In the genomic region with DNA sequence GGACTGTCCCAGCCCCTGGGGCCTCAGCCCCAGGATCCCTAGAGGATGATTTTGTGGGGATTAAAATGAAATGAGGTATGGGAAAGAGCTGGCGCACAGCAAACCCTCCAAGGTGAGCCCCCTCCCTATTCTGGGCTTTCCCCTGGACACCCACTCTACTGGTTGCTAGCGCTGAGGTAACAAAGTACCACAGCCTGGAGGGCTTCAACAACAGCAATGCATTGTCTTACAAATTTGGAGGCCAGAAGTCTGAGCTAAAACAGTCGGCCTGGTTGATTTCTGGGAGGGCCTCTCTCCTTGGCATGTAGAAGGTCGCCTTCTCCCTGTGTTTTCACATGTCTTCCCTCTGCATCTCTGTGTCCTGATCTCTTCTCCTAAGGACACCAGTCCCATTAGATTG, we compare ENCODE assay signal across 25 cellular contexts.
A peak's percentile ranks its signal among the peaks of the same experiment; 100 is the strongest.
DNase-seq lines count a peak whose midpoint lies in the region; ATAC-seq, FAIRE-seq and TF ChIP-seq lines count a peak whose summit lies in the region.
"Had no signal": no experiment of that assay in that cellular context is flagged by ENCODE, and none has a peak within 500 bp of the region (broad histone marks: within the 10 kb centered on the region; RNA-seq: fewer than 3 reads in every experiment).

No MANE protein-coding gene starts in this region.

- DNase-seq in GM23338 (ENCODE audit: low spot score) (peak; percentile 40), WTC11 (ENCODE audit: low spot score) (peak; percentile 16), iPS-NIHi11 (ENCODE audit: low spot score) (peak; percentile 33), pancreas (no peak)
- DNase-seq: 8988T; ACHN; AML-193; BE2C; CD4-positive, alpha-beta T cell; CD8-positive, alpha-beta memory T cell; DMS 273 treated with DMSO at 0.1 percent for 48 hours; DMS79; EL; GF-D8; GM23248; HCEC 1CT had no signal

- H3K4me1 ChIP-seq in GM23338 (ENCODE audit: insufficient read depth) (no peaks in the 10 kb centered on the region), pancreas (no peaks in the 10 kb centered on the region)
- H3K4me1 ChIP-seq: A549; BE2C; BLaER1 treated with 17β-estradiol and CSF1 and Interleukin-3, amounts not matched to agents 10 nM and 100 nM had no signal

- no peak overlapping the region for H3K27ac Mint-ChIP-seq in GM23338
- H3K27ac Mint-ChIP-seq in WTC11, result no peak overlapping the region
- H3K27ac Mint-ChIP-seq: CD14-positive monocyte; CD4-positive, alpha-beta T cell; CD8-positive, alpha-beta memory T cell had no signal

- H3K9me3 ChIP-seq in pancreas, result no peaks in the 10 kb centered on the region
- H3K9me3 ChIP-seq: A549, BE2C had no signal

- H3K4me2 ChIP-seq in GM23338, result no peak overlapping the region
- H3K4me2 ChIP-seq: A549; BLaER1 treated with 17β-estradiol and CSF1 and Interleukin-3, amounts not matched to agents 10 nM and 100 nM had no signal

- intact Hi-C loops in pancreas (cut with DNase I), result no loop called here

- no peaks in the 10 kb centered on the region for H3K27me3 Mint-ChIP-seq in GM23338 (ENCODE audit: insufficient read depth, low read depth, poor library complexity)
- no peaks in the 10 kb centered on the region for H3K27me3 Mint-ChIP-seq in WTC11 (ENCODE audit: low read depth)
- H3K27me3 Mint-ChIP-seq: CD4-positive, alpha-beta T cell had no signal

- no peaks in the 10 kb centered on the region for H3F3A ChIP-seq in GM23338 (replicated peaks; ENCODE audit: low read depth)

- no peaks in the 10 kb centered on the region for H3K79me2 ChIP-seq in GM23338 (replicated peaks; ENCODE audit: insufficient read depth)

- no peak for FAIRE-seq in pancreas (lab: Jason Lieb, UNC)
- FAIRE-seq: A549, D721Med, GM12891, H54 had no signal

- H3K9me3 Mint-ChIP-seq in GM23338, result no peaks in the 10 kb centered on the region
- no peaks in the 10 kb centered on the region for H3K9me3 Mint-ChIP-seq in WTC11
- H3K9me3 Mint-ChIP-seq: CD4-positive, alpha-beta T cell had no signal

- H3K9me2 ChIP-seq in GM23338 (ENCODE audit: insufficient read depth), result no peaks in the 10 kb centered on the region

- H3K4me3 Mint-ChIP-seq in GM23338 (no peak overlapping the region), WTC11 (no peak overlapping the region)
- H3K4me3 Mint-ChIP-seq: CD14-positive monocyte; CD4-positive, alpha-beta T cell; CD8-positive, alpha-beta memory T cell had no signal

- ATAC-seq in GM23338 (peak; percentile 81), WTC11 (peak; percentile 75), HG03565 (IDR thresholded peaks at IDR 0.05; ENCODE audit: unreplicated experiment) (no peak), GM18502 (IDR thresholded peaks at IDR 0.05; ENCODE audit: poor library complexity, unreplicated experiment) (no peak), HG03045 (IDR thresholded peaks at IDR 0.05; ENCODE audit: unreplicated experiment) (no peak), pancreas (no peak)
- ATAC-seq: A549 had no signal

- H3K4me3 ChIP-seq in GM23338 (no peak overlapping the region), pancreas (no peak overlapping the region)
- H3K4me3 ChIP-seq: A549; BLaER1 treated with 17β-estradiol and CSF1 and Interleukin-3, amounts not matched to agents 10 nM and 100 nM; GM23248 had no signal

- 76 to 77% methylated on average over 4 of the region's 4 CpGs for WGBS in pancreas, 2 donors

- H3K36me3 Mint-ChIP-seq in GM23338 (ENCODE audit: low read depth) (no peaks in the 10 kb centered on the region), WTC11 (no peaks in the 10 kb centered on the region)
- H3K36me3 Mint-ChIP-seq: CD14-positive monocyte; CD8-positive, alpha-beta memory T cell had no signal

- POLR2A ChIA-PET in WTC11 (lab: Charles Lee), result no interaction called here

- CTCF ChIA-PET in WTC11 (lab: Charles Lee), result interaction anchor here (1.0 to 2.7 kb wide), 3 partner anchors 16 to 29 kb away, joined by 3 to 10 read pairs (median 5); no protein-coding TSS in a partner anchor

- H3K27me3 ChIP-seq in GM23338 (ENCODE audit: insufficient read depth), result no peaks in the 10 kb centered on the region
- H3K27me3 ChIP-seq in pancreas, result peaks cover 0 to 6% (median 0%) of the 10 kb centered on the region in 4 donors
- H3K27me3 ChIP-seq: BE2C; BLaER1 treated with 17β-estradiol and CSF1 and Interleukin-3, amounts not matched to agents 10 nM and 100 nM had no signal

- H3K27ac ChIP-seq in GM23338 (ENCODE audit: low read depth) (no peak overlapping the region), pancreas (no peak overlapping the region)
- H3K27ac ChIP-seq: A549; BLaER1 treated with 17β-estradiol and CSF1 and Interleukin-3, amounts not matched to agents 10 nM and 100 nM; GM23248 had no signal

- H2AFZ ChIP-seq in GM23338, result no peak overlapping the region
- H2AFZ ChIP-seq: GM23248 had no signal

- TF ChIP-seq CTCF in GM23338 (conservative IDR thresholded peaks at IDR 0.05; ENCODE audit: low read depth in 2 of 2) (no peak), WTC11 (IDR thresholded peaks at IDR 0.05) (no peak), pancreas (IDR thresholded peaks at IDR 0.05) (no peak)

- H4K20me1 ChIP-seq in GM23338 (replicated peaks; ENCODE audit: insufficient read depth), result no peaks in the 10 kb centered on the region
- H4K20me1 ChIP-seq: BLaER1 treated with 17β-estradiol and CSF1 and Interleukin-3, amounts not matched to agents 10 nM and 100 nM had no signal

- H3K36me3 ChIP-seq in GM23338 (ENCODE audit: insufficient read depth), result no peaks in the 10 kb centered on the region
- no peaks in the 10 kb centered on the region for H3K36me3 ChIP-seq in pancreas
- H3K36me3 ChIP-seq: BE2C; BLaER1 treated with 17β-estradiol and CSF1 and Interleukin-3, amounts not matched to agents 10 nM and 100 nM had no signal

- H3K4me1 Mint-ChIP-seq in GM23338, result peaks cover 19% of the 10 kb centered on the region
- H3K4me1 Mint-ChIP-seq in WTC11, result peaks cover 25% of the 10 kb centered on the region
- H3K4me1 Mint-ChIP-seq: CD14-positive monocyte; CD8-positive, alpha-beta memory T cell had no signal

TF ChIP-seq in GM23338, 12 proteins besides CTCF, POLR2A, EP300 and RAD21 (continues in another document):
- TF ChIP-seq STAT1 (IDR thresholded peaks at IDR 0.05; ENCODE audit: unreplicated experiment) (no peak), JUNB (IDR thresholded peaks at IDR 0.05; ENCODE audit: unreplicated experiment) (no peak), NANOG (IDR thresholded peaks at IDR 0.05; ENCODE audit: borderline replicate concordance) (no peak), EZH2 (IDR thresholded peaks at IDR 0.05; ENCODE audit: low read depth, unreplicated experiment) (no peak), ZNF331 (CRISPR knock-in tag; IDR thresholded peaks at IDR 0.05; ENCODE audit: low read depth) (no peak)
- TF ChIP-seq, protein P1, sequence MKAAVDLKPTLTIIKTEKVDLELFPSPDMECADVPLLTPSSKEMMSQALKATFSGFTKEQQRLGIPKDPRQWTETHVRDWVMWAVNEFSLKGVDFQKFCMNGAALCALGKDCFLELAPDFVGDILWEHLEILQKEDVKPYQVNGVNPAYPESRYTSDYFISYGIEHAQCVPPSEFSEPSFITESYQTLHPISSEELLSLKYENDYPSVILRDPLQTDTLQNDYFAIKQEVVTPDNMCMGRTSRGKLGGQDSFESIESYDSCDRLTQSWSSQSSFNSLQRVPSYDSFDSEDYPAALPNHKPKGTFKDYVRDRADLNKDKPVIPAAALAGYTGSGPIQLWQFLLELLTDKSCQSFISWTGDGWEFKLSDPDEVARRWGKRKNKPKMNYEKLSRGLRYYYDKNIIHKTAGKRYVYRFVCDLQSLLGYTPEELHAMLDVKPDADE (IDR thresholded peaks at IDR 0.05), result no peak

TF ChIP-seq in WTC11, 78 proteins besides CTCF, POLR2A, EP300 and RAD21 (continues in another document):
- TF ChIP-seq, protein P2, sequence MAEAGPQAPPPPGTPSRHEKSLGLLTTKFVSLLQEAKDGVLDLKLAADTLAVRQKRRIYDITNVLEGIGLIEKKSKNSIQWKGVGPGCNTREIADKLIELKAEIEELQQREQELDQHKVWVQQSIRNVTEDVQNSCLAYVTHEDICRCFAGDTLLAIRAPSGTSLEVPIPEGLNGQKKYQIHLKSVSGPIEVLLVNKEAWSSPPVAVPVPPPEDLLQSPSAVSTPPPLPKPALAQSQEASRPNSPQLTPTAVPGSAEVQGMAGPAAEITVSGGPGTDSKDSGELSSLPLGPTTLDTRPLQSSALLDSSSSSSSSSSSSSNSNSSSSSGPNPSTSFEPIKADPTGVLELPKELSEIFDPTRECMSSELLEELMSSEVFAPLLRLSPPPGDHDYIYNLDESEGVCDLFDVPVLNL (CRISPR knock-in tag; IDR thresholded peaks at IDR 0.05; ENCODE audit: borderline replicate concordance, low read depth), result no peak
- TF ChIP-seq NR3C1 (CRISPR knock-in tag; conservative IDR thresholded peaks at IDR 0.05; ENCODE audit: low read depth) (no peak), JUN (CRISPR knock-in tag; IDR thresholded peaks at IDR 0.05) (no peak), ESRRA (CRISPR knock-in tag; IDR thresholded peaks at IDR 0.05; ENCODE audit: borderline replicate concordance) (no peak)
- TF ChIP-seq, protein P3, sequence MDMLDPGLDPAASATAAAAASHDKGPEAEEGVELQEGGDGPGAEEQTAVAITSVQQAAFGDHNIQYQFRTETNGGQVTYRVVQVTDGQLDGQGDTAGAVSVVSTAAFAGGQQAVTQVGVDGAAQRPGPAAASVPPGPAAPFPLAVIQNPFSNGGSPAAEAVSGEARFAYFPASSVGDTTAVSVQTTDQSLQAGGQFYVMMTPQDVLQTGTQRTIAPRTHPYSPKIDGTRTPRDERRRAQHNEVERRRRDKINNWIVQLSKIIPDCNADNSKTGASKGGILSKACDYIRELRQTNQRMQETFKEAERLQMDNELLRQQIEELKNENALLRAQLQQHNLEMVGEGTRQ (CRISPR knock-in tag; IDR thresholded peaks at IDR 0.05), result no peak
- TF ChIP-seq, protein P4, sequence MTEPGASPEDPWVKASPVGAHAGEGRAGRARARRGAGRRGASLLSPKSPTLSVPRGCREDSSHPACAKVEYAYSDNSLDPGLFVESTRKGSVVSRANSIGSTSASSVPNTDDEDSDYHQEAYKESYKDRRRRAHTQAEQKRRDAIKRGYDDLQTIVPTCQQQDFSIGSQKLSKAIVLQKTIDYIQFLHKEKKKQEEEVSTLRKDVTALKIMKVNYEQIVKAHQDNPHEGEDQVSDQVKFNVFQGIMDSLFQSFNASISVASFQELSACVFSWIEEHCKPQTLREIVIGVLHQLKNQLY (CRISPR knock-in tag; IDR thresholded peaks at IDR 0.05), result no peak

Comparison
In these comparisons a context has a peak if more than half of its experiments do, and no peak if none do; other contexts are left out.
1. ATAC-seq: peak in GM23338 (single experiment) and WTC11 (single experiment); none in HG03565 (single experiment), GM18502 (single experiment), HG03045 (single experiment) and pancreas (0 of 4).
2. DNase-seq: peak in GM23338 (single experiment), WTC11 (single experiment) and iPS-NIHi11 (single experiment); none in pancreas (0 of 6).